In the genomic region with DNA sequence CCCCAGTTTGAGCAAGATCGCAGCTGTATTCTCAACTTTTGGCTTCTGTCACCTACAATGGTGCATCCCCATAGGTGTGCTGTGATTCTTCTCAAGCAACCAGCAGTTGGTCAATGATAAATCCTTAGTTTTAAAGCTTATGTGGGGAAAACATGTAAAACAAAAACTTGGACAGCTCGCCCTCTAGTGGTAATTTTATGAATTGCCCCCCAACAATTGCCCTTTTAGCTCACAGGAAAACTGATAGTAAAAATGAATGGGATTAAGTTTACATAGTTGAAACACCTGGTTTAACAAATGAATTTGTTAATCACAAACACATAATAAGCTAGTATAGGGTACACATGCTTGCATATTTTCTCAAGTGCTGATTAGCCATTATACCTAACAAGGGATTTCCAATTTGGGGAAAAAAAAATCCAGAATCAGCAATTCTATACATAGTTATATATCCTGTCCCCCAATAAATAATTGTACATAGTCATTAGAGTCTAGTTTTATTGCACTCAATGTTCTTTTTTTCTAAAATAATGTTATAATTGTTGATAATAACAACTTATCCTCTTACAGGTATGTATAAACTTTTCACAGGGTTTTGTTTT, we compare ENCODE assay signal across 9 cellular contexts. TPM values are rescaled to one million over a fixed set of nuclear protein-coding genes. Genes with fewer than 3 reads are reported as not detected.
A peak's percentile ranks its signal among the peaks of the same experiment; 100 is the strongest.
DNase-seq lines count a peak whose midpoint lies in the region; ATAC-seq and TF ChIP-seq lines count a peak whose summit lies in the region.
"Had no signal": no experiment of that assay in that cellular context is flagged by ENCODE, and none has a peak within 500 bp of the region (broad histone marks: within the 10 kb centered on the region; RNA-seq: fewer than 3 reads in every experiment).

No MANE protein-coding gene starts in this region.

- in situ Hi-C loops in astrocyte of the cerebellum (cut with HindIII; ENCODE audit: low sequenced_read_pairs) = no loop called here

- H3K27ac ChIP-seq in left lung = no peak overlapping the region

- TF ChIP-seq CTCF in astrocyte of the cerebellum (IDR thresholded peaks at IDR 0.05; ENCODE audit: low read depth, low read length, missing control alignments) (peak; percentile 75), left lung (IDR thresholded peaks at IDR 0.05) (peak; percentile 47 to 90)

- DNase-seq in NCI-H748 (lab: John Stamatoyannopoulos, UW; ENCODE audit: unreplicated experiment) (peak; percentile 3), NCI-H748 treated with DMSO at 0.1 percent for 48 hours (lab: John Stamatoyannopoulos, UW) (no peak), HT-29 (ENCODE audit: low spot score) (peak; percentile 77), astrocyte of the cerebellum (ENCODE audit: low read depth) (peak; percentile 22), left lung (no peak)
- DNase-seq in NK-92 treated with Interleukin-12 subunit alpha and Interleukin-12 subunit beta, amount 100 ng/mL, for 24 hours (lab: John Stamatoyannopoulos, UW) = no peak

- peak; percentile 38 for ATAC-seq in left lung
- ATAC-seq in GM21786 (IDR thresholded peaks at IDR 0.05; ENCODE audit: unreplicated experiment) = no peak
- ATAC-seq in HG02938 (IDR thresholded peaks at IDR 0.05; ENCODE audit: unreplicated experiment) = no peak
- ATAC-seq: activated T-cell treated with anti-CD3 and anti-CD28 coated beads, Interleukin-2, amount 50 U/mL, for 72 hours had no signal

- H3K4me3 ChIP-seq in astrocyte of the cerebellum (ENCODE audit: low read depth, low read length) (no peak overlapping the region), left lung (no peak overlapping the region)

- no peaks in the 10 kb centered on the region for H3K9me3 ChIP-seq in left lung

- no peaks in the 10 kb centered on the region for H3K4me1 ChIP-seq in left lung

- intact Hi-C loops in left lung (cut with DNase I) = no loop called here

- H3K36me3 ChIP-seq in left lung = no peaks in the 10 kb centered on the region

- peaks cover 0 to 8% of the 10 kb centered on the region in 2 donors for H3K27me3 ChIP-seq in left lung

RNA-seq across cellular contexts. Expression of a gene that starts 30.1 kb away (rescaled TPM):
- not detected in 2 replicates for total RNA-seq in HT-29 (2014; rRNA removed; shearing (Covaris generic))
- not detected for total RNA-seq in left lung
- total RNA-seq: activated T-cell treated with anti-CD3 and anti-CD28 coated beads, Interleukin-2, amount 50 U/mL, for 72 hours had no signal

Comparison
In these comparisons a context has a peak if more than half of its experiments do, and no peak if none do; other contexts are left out.
1. DNase-seq: peak in NCI-H748 (single experiment), HT-29 (single experiment) and astrocyte of the cerebellum (single experiment); none in NCI-H748 treated with DMSO at 0.1 percent for 48 hours (single experiment), left lung (0 of 2) and NK-92 treated with Interleukin-12 subunit alpha and Interleukin-12 subunit beta, amount 100 ng/mL, for 24 hours (single experiment).